Comparison of ENCODE assay signal across 1 cellular context in the genomic region with DNA sequence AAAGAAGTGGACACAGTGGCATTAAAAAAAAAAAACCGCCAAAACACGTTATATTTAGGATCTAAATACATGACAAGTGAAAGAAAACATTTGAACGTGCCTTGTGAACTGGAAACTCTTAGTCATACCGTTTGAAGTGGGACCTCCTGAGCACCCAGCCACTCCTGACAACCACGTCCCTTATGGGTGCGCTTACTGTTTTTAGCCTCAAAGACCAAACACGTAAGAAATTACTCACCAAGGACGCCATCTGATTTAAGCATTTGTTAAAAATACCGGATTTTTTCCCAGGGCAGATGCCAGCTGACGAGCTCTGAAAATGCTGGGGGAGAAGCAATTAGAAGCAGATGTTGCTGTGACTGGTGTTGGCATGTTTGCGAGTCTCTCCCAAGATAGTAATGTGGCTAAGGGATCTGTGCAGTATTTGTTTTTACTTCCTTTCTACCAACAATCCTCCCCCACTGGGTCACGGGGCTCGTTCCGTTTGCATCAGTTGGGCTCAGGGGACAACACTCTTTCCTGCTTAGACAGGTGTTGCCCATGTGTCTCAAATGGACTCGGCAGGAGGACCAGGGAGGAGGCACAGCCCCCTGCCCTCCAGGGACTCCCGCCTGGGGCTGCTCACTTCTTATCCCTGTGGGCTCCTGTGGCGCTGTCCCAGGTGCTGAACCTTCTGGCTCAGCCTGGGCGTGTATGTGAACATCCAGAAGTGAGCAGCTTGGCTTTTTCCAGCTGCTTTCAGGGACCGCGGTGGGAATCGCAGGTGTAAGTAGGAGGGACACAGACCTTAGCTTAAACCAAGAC.
TF ChIP-seq lines count a peak whose summit lies in the region.

No MANE protein-coding gene starts in this region.

TF ChIP-seq in HepG2, 621 proteins besides CTCF, POLR2A, EP300 and RAD21 (continued from another document and continues in another):
- TF ChIP-seq, protein P1, sequence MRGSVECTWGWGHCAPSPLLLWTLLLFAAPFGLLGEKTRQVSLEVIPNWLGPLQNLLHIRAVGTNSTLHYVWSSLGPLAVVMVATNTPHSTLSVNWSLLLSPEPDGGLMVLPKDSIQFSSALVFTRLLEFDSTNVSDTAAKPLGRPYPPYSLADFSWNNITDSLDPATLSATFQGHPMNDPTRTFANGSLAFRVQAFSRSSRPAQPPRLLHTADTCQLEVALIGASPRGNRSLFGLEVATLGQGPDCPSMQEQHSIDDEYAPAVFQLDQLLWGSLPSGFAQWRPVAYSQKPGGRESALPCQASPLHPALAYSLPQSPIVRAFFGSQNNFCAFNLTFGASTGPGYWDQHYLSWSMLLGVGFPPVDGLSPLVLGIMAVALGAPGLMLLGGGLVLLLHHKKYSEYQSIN (CRISPR knock-in tag; IDR thresholded peaks at IDR 0.05; ENCODE audit: borderline replicate concordance): no peak
- TF ChIP-seq TBP (CRISPR knock-in tag; IDR thresholded peaks at IDR 0.05) (no peak), FOXA1 (IDR thresholded peaks at IDR 0.05) (no peak), FOXA1 (CRISPR knock-in tag; IDR thresholded peaks at IDR 0.05) (no peak), ERF (CRISPR knock-in tag; IDR thresholded peaks at IDR 0.05) (peak; percentile 67; the same call in 1 of the 2 replicates), ZKSCAN1 (IDR thresholded peaks at IDR 0.05; ENCODE audit: low read length) (no peak), KLF12 (CRISPR knock-in tag; IDR thresholded peaks at IDR 0.05; ENCODE audit: borderline replicate concordance) (no peak), ZNF138 (CRISPR knock-in tag; IDR thresholded peaks at IDR 0.05; ENCODE audit: low read depth) (no peak), MAFK (conservative IDR thresholded peaks at IDR 0.05 in 1 of 2, IDR thresholded peaks at IDR 0.05 in 1 of 2; ENCODE audit: low read length in 2 of 2) (no peak), RBFOX2 (IDR thresholded peaks at IDR 0.05; ENCODE audit: low read depth, low read length) (no peak), ZNF572 (CRISPR knock-in tag; IDR thresholded peaks at IDR 0.05) (no peak), ZNF749 (CRISPR knock-in tag; IDR thresholded peaks at IDR 0.05; ENCODE audit: borderline replicate concordance) (no peak), EHMT2 (IDR thresholded peaks at IDR 0.05; ENCODE audit: borderline replicate concordance, low read depth, low read length) (peak; percentile 87; the same call in 1 of the 2 replicates), NFE2L2 (IDR thresholded peaks at IDR 0.05; ENCODE audit: low read length) (no peak), GATAD2A (CRISPR knock-in tag; IDR thresholded peaks at IDR 0.05) (no peak), SIX4 (CRISPR knock-in tag; IDR thresholded peaks at IDR 0.05) (peak; percentile 38; the same call in 1 of the 2 replicates), ZNF557 (CRISPR knock-in tag; IDR thresholded peaks at IDR 0.05) (peak; percentile 57; the same call in 1 of the 2 replicates), ZNF614 (CRISPR knock-in tag; IDR thresholded peaks at IDR 0.05; ENCODE audit: borderline replicate concordance) (0 out of 2 replicates have a peak, but pooled peaks have one; percentile 24), CHCHD3 (CRISPR knock-in tag; IDR thresholded peaks at IDR 0.05) (no peak), SRSF1 (optimal IDR thresholded peaks at IDR 0.05; ENCODE audit: low read depth, low read length) (no peak), RORA (CRISPR knock-in tag; IDR thresholded peaks at IDR 0.05) (no peak), IRX3 (CRISPR knock-in tag; IDR thresholded peaks at IDR 0.05; ENCODE audit: borderline replicate concordance, low read depth) (0 out of 2 replicates have a peak, but pooled peaks have one; percentile 48)
- TF ChIP-seq, protein P2, sequence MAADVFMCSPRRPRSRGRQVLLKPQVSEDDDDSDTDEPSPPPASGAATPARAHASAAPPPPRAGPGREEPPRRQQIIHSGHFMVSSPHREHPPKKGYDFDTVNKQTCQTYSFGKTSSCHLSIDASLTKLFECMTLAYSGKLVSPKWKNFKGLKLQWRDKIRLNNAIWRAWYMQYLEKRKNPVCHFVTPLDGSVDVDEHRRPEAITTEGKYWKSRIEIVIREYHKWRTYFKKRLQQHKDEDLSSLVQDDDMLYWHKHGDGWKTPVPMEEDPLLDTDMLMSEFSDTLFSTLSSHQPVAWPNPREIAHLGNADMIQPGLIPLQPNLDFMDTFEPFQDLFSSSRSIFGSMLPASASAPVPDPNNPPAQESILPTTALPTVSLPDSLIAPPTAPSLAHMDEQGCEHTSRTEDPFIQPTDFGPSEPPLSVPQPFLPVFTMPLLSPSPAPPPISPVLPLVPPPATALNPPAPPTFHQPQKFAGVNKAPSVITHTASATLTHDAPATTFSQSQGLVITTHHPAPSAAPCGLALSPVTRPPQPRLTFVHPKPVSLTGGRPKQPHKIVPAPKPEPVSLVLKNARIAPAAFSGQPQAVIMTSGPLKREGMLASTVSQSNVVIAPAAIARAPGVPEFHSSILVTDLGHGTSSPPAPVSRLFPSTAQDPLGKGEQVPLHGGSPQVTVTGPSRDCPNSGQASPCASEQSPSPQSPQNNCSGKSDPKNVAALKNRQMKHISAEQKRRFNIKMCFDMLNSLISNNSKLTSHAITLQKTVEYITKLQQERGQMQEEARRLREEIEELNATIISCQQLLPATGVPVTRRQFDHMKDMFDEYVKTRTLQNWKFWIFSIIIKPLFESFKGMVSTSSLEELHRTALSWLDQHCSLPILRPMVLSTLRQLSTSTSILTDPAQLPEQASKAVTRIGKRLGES (CRISPR knock-in tag; IDR thresholded peaks at IDR 0.05; ENCODE audit: borderline replicate concordance): 0 out of 2 replicates have a peak, but pooled peaks have one; percentile 56
- TF ChIP-seq, protein P3, sequence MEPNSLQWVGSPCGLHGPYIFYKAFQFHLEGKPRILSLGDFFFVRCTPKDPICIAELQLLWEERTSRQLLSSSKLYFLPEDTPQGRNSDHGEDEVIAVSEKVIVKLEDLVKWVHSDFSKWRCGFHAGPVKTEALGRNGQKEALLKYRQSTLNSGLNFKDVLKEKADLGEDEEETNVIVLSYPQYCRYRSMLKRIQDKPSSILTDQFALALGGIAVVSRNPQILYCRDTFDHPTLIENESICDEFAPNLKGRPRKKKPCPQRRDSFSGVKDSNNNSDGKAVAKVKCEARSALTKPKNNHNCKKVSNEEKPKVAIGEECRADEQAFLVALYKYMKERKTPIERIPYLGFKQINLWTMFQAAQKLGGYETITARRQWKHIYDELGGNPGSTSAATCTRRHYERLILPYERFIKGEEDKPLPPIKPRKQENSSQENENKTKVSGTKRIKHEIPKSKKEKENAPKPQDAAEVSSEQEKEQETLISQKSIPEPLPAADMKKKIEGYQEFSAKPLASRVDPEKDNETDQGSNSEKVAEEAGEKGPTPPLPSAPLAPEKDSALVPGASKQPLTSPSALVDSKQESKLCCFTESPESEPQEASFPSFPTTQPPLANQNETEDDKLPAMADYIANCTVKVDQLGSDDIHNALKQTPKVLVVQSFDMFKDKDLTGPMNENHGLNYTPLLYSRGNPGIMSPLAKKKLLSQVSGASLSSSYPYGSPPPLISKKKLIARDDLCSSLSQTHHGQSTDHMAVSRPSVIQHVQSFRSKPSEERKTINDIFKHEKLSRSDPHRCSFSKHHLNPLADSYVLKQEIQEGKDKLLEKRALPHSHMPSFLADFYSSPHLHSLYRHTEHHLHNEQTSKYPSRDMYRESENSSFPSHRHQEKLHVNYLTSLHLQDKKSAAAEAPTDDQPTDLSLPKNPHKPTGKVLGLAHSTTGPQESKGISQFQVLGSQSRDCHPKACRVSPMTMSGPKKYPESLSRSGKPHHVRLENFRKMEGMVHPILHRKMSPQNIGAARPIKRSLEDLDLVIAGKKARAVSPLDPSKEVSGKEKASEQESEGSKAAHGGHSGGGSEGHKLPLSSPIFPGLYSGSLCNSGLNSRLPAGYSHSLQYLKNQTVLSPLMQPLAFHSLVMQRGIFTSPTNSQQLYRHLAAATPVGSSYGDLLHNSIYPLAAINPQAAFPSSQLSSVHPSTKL (CRISPR knock-in tag; IDR thresholded peaks at IDR 0.05): peak; percentile 35; the same call in 1 of the 2 replicates
- TF ChIP-seq, protein P4, sequence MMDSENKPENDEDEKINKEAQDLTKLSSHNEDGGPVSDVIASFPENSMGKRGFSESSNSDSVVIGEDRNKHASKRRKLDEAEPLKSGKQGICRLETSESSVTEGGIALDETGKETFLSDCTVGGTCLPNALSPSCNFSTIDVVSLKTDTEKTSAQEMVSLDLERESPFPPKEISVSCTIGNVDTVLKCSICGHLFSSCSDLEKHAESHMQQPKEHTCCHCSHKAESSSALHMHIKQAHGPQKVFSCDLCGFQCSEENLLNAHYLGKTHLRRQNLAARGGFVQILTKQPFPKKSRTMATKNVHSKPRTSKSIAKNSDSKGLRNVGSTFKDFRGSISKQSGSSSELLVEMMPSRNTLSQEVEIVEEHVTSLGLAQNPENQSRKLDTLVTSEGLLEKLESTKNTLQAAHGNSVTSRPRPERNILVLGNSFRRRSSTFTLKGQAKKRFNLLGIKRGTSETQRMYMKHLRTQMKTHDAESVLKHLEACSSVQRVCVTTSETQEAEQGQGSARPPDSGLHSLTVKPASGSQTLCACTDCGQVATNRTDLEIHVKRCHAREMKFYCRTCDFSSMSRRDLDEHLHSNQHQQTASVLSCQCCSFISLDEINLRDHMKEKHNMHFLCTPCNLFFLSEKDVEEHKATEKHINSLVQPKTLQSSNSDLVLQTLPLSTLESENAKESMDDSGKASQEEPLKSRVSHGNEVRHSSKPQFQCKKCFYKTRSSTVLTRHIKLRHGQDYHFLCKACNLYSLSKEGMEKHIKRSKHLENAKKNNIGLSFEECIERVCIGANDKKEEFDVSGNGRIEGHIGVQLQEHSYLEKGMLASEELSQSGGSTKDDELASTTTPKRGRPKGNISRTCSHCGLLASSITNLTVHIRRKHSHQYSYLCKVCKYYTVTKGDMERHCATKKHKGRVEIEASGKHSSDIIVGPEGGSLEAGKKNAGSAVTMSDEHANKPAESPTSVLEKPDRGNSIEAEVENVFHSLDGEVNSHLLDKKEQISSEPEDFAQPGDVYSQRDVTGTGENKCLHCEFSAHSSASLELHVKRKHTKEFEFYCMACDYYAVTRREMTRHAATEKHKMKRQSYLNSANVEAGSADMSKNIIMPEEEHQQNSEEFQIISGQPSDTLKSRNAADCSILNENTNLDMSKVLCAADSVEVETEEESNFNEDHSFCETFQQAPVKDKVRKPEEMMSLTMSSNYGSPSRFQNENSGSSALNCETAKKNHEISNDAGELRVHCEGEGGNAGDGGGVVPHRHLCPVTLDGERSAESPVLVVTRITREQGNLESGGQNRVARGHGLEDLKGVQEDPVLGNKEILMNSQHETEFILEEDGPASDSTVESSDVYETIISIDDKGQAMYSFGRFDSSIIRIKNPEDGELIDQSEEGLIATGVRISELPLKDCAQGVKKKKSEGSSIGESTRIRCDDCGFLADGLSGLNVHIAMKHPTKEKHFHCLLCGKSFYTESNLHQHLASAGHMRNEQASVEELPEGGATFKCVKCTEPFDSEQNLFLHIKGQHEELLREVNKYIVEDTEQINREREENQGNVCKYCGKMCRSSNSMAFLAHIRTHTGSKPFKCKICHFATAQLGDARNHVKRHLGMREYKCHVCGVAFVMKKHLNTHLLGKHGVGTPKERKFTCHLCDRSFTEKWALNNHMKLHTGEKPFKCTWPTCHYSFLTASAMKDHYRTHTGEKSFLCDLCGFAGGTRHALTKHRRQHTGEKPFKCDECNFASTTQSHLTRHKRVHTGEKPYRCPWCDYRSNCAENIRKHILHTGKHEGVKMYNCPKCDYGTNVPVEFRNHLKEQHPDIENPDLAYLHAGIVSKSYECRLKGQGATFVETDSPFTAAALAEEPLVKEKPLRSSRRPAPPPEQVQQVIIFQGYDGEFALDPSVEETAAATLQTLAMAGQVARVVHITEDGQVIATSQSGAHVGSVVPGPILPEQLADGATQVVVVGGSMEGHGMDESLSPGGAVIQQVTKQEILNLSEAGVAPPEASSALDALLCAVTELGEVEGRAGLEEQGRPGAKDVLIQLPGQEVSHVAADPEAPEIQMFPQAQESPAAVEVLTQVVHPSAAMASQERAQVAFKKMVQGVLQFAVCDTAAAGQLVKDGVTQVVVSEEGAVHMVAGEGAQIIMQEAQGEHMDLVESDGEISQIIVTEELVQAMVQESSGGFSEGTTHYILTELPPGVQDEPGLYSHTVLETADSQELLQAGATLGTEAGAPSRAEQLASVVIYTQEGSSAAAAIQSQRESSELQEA (CRISPR knock-in tag; IDR thresholded peaks at IDR 0.05; ENCODE audit: not compliant biosample characterization): no peak
- TF ChIP-seq, protein P5, sequence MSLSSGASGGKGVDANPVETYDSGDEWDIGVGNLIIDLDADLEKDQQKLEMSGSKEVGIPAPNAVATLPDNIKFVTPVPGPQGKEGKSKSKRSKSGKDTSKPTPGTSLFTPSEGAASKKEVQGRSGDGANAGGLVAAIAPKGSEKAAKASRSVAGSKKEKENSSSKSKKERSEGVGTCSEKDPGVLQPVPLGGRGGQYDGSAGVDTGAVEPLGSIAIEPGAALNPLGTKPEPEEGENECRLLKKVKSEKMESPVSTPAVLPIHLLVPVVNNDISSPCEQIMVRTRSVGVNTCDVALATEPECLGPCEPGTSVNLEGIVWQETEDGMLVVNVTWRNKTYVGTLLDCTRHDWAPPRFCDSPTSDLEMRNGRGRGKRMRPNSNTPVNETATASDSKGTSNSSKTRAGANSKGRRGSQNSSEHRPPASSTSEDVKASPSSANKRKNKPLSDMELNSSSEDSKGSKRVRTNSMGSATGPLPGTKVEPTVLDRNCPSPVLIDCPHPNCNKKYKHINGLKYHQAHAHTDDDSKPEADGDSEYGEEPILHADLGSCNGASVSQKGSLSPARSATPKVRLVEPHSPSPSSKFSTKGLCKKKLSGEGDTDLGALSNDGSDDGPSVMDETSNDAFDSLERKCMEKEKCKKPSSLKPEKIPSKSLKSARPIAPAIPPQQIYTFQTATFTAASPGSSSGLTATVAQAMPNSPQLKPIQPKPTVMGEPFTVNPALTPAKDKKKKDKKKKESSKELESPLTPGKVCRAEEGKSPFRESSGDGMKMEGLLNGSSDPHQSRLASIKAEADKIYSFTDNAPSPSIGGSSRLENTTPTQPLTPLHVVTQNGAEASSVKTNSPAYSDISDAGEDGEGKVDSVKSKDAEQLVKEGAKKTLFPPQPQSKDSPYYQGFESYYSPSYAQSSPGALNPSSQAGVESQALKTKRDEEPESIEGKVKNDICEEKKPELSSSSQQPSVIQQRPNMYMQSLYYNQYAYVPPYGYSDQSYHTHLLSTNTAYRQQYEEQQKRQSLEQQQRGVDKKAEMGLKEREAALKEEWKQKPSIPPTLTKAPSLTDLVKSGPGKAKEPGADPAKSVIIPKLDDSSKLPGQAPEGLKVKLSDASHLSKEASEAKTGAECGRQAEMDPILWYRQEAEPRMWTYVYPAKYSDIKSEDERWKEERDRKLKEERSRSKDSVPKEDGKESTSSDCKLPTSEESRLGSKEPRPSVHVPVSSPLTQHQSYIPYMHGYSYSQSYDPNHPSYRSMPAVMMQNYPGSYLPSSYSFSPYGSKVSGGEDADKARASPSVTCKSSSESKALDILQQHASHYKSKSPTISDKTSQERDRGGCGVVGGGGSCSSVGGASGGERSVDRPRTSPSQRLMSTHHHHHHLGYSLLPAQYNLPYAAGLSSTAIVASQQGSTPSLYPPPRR (CRISPR knock-in tag; IDR thresholded peaks at IDR 0.05; ENCODE audit: borderline replicate concordance): no peak
- TF ChIP-seq, protein P6, sequence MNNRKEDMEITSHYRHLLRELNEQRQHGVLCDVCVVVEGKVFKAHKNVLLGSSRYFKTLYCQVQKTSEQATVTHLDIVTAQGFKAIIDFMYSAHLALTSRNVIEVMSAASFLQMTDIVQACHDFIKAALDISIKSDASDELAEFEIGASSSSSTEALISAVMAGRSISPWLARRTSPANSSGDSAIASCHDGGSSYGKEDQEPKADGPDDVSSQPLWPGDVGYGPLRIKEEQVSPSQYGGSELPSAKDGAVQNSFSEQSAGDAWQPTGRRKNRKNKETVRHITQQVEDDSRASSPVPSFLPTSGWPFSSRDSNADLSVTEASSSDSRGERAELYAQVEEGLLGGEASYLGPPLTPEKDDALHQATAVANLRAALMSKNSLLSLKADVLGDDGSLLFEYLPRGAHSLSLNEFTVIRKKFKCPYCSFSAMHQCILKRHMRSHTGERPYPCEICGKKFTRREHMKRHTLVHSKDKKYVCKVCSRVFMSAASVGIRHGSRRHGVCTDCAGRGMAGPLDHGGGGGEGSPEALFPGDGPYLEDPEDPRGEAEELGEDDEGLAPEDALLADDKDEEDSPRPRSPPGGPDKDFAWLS (CRISPR knock-in tag; IDR thresholded peaks at IDR 0.05; ENCODE audit: borderline replicate concordance): no peak
